Comparison of ENCODE assay signal across 8 cellular contexts in the genomic region with DNA sequence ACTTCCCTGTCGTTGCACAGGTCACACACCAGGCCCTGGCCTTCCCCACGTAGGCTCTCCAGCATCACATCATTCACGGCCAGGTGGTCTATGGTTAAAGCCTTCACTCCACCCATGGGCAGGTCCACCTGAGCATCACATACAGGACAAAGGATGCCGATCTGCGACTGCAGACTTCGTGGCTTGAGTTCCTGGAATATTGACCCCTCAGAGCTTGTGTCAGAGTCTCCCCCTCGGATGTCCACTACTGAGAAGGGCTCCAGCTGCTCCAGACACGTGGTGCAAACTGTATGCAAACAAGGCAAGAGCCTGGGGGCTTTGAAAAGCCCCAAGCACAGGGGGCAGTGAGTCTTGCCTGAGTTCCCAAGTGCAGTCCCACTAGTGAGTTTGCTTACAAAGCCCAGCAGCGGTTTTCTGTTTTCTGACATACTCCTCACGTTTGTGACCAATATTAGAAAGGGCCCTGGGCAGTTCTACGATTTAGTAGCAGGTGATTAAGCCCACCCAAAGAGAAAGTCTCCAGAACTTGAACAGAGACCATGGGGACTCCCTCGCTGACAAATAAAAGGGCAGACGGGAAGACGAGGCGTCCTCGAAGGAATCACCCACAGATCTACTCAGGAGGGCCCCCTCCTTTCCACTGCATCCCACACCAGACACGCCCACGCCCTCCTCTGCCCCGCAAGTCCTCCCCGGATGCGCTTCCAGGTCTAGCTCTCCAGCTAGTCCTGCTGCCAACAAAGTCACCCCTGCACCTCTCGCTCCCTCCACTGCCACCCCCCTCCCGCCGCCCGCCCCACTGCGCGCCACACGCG. TPM values are rescaled to one million over a fixed set of nuclear protein-coding genes. Genes with fewer than 3 reads are reported as not detected.
DNase-seq lines count a peak whose midpoint lies in the region; TF ChIP-seq lines count a peak whose summit lies in the region.

No MANE protein-coding gene starts in this region.

- H2AFZ ChIP-seq in KMS-11 (ENCODE audit: low read depth): peak overlapping the region; percentile 73

- WGBS in spleen, 5 donors: 16 to 24% (median 20%) methylated on average over 23 to 29 of the region's 29 CpGs

- H3K4me2 ChIP-seq in KMS-11: peak overlapping the region; percentile 51

- intact Hi-C loops in spleen (cut with DNase I; ENCODE audit: low total_unique reads): no loop called here

- no peaks in the 10 kb centered on the region for H3K4me1 ChIP-seq in KMS-11 (ENCODE audit: low read depth, poor library complexity, severe bottlenecking)
- peaks cover 11% of the 10 kb centered on the region; the same call in 1 of the 2 replicates for H3K4me1 ChIP-seq in iPS-20b (ENCODE audit: insufficient read depth, low read length)
- peaks cover 4 to 21% (median 13%) of the 10 kb centered on the region in 6 donors for H3K4me1 ChIP-seq in spleen

- TF ChIP-seq POLR2A in spleen (IDR thresholded peaks at IDR 0.05): no peak

- H3K27me3 ChIP-seq in KMS-11 (ENCODE audit: insufficient read depth, low read depth) (no peaks in the 10 kb centered on the region), iPS-20b (ENCODE audit: insufficient read depth, low read length) (peaks cover 4% of the 10 kb centered on the region; the same call in 1 of the 2 replicates), spleen (replicated peaks in 1 of 7) (peaks cover 0 to 13% (median 0%) of the 10 kb centered on the region in 7 donors)

- peak overlapping the region; percentile 37; the same call in 1 of the 2 replicates for H3K9ac ChIP-seq in KMS-11
- peak overlapping the region; percentile 85 for H3K9ac ChIP-seq in iPS-20b (ENCODE audit: low read depth, low read length)

- H3K4me3 ChIP-seq in KMS-11 (IDR thresholded peaks at IDR 0.05; ENCODE audit: insufficient read depth, low read depth, low read length) (peak overlapping the region; percentile 37), iPS-20b (ENCODE audit: low read length) (peak overlapping the region; percentile 79), spleen (peak overlapping the region; percentile 58 to 80 (median 65))

- H3K27ac ChIP-seq in KMS-11 (no peak overlapping the region), angular gyrus (ENCODE audit: low read depth, low read length) (peak overlapping the region; percentile 95), iPS-20b (ENCODE audit: low read length) (no peak overlapping the region), spleen (peak overlapping the region; percentile 66 to 88 (median 83))

- H4K20me1 ChIP-seq in KMS-11 (ENCODE audit: insufficient read depth): no peaks in the 10 kb centered on the region

- H3K36me3 ChIP-seq in KMS-11 (ENCODE audit: insufficient read depth): no peaks in the 10 kb centered on the region
- H3K36me3 ChIP-seq in iPS-20b (ENCODE audit: insufficient read depth, low read depth, low read length): peaks cover 26% of the 10 kb centered on the region
- H3K36me3 ChIP-seq in spleen: no peaks in the 10 kb centered on the region

- TF ChIP-seq CTCF in KMS-11 (conservative IDR thresholded peaks at IDR 0.05; ENCODE audit: low read depth, low read length) (no peak), spleen (IDR thresholded peaks at IDR 0.05 in 8 of 11, conservative IDR thresholded peaks at IDR 0.05 in 3 of 11) (no peak)

- DNase-seq in NCI-H2171 treated with DMSO at 0.1 percent for 48 hours (lab: John Stamatoyannopoulos, UW) (peak; percentile 78), NCI-H2171 (lab: John Stamatoyannopoulos, UW) (no peak), spleen (no peak), Ammon's horn (ENCODE audit: low spot score) (no peak), NCI-H226 (no peak)

- no peaks in the 10 kb centered on the region for H3K9me3 ChIP-seq in iPS-20b (ENCODE audit: insufficient read depth, low read depth, low read length)
- no peaks in the 10 kb centered on the region for H3K9me3 ChIP-seq in spleen

- H3K79me2 ChIP-seq in KMS-11 (ENCODE audit: insufficient read depth, low read depth): no peaks in the 10 kb centered on the region

RNA-seq across cellular contexts. Expression of gene TRIM45, which starts 0.6 kb away (rescaled TPM):
- total RNA-seq in spleen: 1 to 10 TPM; 1.5 to 4.0 (median 1.9) TPM
- 1 to 10 TPM; 1.2 to 8.1 (median 4.4) TPM for polyA plus RNA-seq in spleen

Comparison
In these comparisons a context has a peak if more than half of its experiments do, and no peak if none do; other contexts are left out.
1. H3K27ac ChIP-seq: peak in angular gyrus (single experiment) and spleen (8 of 8); none in KMS-11 (single experiment) and iPS-20b (single experiment).
2. Peak in every context shown above with its lines, with median percentiles within 50 percentile points of each other: H3K4me3 ChIP-seq.